In the genomic region with DNA sequence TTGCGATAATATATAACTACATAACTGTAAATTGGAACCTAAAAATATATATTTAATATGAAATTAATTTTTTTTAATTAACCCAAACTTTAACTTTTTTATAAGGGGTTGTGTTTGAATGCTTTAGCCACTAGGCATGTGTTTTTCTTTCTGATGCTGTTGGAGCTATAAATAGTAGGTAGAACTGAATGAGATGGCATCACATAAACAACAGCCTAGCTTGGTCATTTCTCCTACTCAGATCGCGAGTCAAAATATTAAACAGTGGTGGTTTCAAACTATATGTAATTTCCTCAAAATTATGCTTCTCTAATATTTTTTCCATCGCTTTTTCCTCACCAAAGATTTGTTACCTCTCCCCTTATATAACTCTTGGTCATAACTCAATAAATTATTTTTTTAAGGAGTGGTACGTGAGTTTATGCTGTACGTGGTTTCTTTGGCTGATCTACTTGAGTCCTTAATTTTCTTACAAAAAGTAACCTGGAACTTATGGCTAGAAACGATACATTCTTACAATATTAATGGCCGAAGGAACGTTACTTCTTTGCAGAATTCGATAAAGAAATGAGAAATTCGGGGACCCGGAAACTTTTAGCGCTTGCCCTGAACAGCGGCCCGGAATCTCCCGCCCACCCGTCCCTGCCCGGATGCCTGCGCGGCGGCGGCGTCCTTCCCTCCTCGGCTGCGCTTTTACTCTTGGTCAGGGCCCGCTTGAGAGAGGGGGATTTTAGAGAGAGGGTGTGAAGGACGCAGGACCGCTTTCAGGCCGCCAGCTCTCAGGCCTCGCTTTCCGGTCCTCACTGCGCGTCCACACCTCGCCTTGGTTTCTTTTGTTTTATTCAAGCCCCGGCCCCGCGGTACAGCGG, we compare ENCODE assay signal across 8 cellular contexts.
DNase-seq lines count a peak whose midpoint lies in the region; ATAC-seq and FAIRE-seq lines count a peak whose summit lies in the region.

No MANE protein-coding gene starts in this region.

- no peak for FAIRE-seq in small intestine (lab: Jason Lieb, UNC)

- DNase-seq in HuH-7 (ENCODE audit: low spot score) (peak; percentile 66), SK-N-MC (ENCODE audit: low read depth, low spot score) (no peak), astrocyte of the hippocampus (ENCODE audit: low read depth, low spot score) (peak; percentile 75), small intestine (no peak), NCI-H1930 (lab: John Stamatoyannopoulos, UW) (no peak)

- ATAC-seq in GM21576 (IDR thresholded peaks at IDR 0.05; ENCODE audit: unreplicated experiment): peak; percentile 33

- no peaks in the 10 kb centered on the region for H3K27me3 ChIP-seq in small intestine (ENCODE audit: control insufficient read depth in 2 of 2, insufficient read depth in 2 of 2, low read length in 2 of 2)

- peak overlapping the region; percentile 100 for H3K9ac ChIP-seq in ES-I3 (ENCODE audit: low read depth, low read length)
- H3K9ac ChIP-seq in SK-N-MC (ENCODE audit: insufficient read length): peak overlapping the region; percentile 98

- H3K9me3 ChIP-seq in ES-I3 (ENCODE audit: control insufficient read depth, insufficient read depth, low read length): no peaks in the 10 kb centered on the region
- H3K9me3 ChIP-seq in SK-N-MC (ENCODE audit: low read depth, low read length): peaks cover 7% of the 10 kb centered on the region; the same call in 1 of the 2 replicates
- H3K9me3 ChIP-seq in small intestine (ENCODE audit: control insufficient read depth, low read depth): no peaks in the 10 kb centered on the region

- H3K4me3 ChIP-seq in SK-N-MC (peak overlapping the region; percentile 96), iPS-11a (ENCODE audit: low read depth, low read length) (peak overlapping the region; percentile 71), small intestine (ENCODE audit: low read depth in 1 of 2, low read length in 2 of 2) (peak overlapping the region; percentile 64)

- H3K27ac ChIP-seq in SK-N-MC (peak overlapping the region; percentile 100), small intestine (ENCODE audit: low read depth in 1 of 2, low read length in 1 of 2) (peak overlapping the region; percentile 91 to 100)

- WGBS in small intestine, 3 donors: 3 to 4% (median 3%) methylated on average over 37 to 38 of the region's 38 CpGs

- H3K36me3 ChIP-seq in ES-I3 (ENCODE audit: insufficient read depth, low read length) (no peaks in the 10 kb centered on the region), SK-N-MC (ENCODE audit: insufficient read depth, low read length) (peaks cover 13% of the 10 kb centered on the region; the same call in 1 of the 2 replicates), small intestine (ENCODE audit: control insufficient read depth in 2 of 2, insufficient read depth in 2 of 2, low read length in 2 of 2) (no peaks in the 10 kb centered on the region)

- H3K4me1 ChIP-seq in ES-I3 (ENCODE audit: insufficient read depth, low read length) (peaks cover 10% of the 10 kb centered on the region; the same call in 1 of the 2 replicates), small intestine (ENCODE audit: control insufficient read depth in 2 of 2, insufficient read depth in 1 of 2, low read depth in 1 of 2, low read length in 1 of 2) (peaks cover 0 to 7% of the 10 kb centered on the region in 2 donors)

Comparison
In these comparisons a context has a peak if more than half of its experiments do, and no peak if none do; other contexts are left out.
1. DNase-seq: peak in HuH-7 (single experiment) and astrocyte of the hippocampus (single experiment); none in SK-N-MC (single experiment), small intestine (single experiment) and NCI-H1930 (0 of 2).
2. Peak in every context shown above with its lines, with median percentiles within 50 percentile points of each other: H3K4me3 ChIP-seq.